8 cellular contexts compared by ENCODE assay signal in genomic region chr17:51046527-51047384, GRCh38.
DNase-seq lines count a peak whose midpoint lies in the region; ATAC-seq and TF ChIP-seq lines count a peak whose summit lies in the region.

No MANE protein-coding gene starts in this region.

- WGBS in tibial nerve, 2 donors = 18 to 25% methylated on average over 12 of the region's 12 CpGs

- CTCF ChIA-PET in T-cell (lab: Charles Lee) = interaction anchor here (0.6 to 3.5 kb wide), 4 partner anchors 9 to 412 kb away, joined by 3 to 9 read pairs (median 3); partner anchors contain the start of gene ABCC3 (in 1 of the 2)
- CTCF ChIA-PET in activated CD4-positive, alpha-beta T cell treated with anti-CD3 and anti-CD28 coated beads, Interleukin-2, amount 10 ng/mL, durations not matched to agents 7 days and 5 days (lab: Charles Lee) = interaction anchor here (0.8 to 1.1 kb wide), 4 partner anchors 11 to 19 kb away, joined by 3 to 4 read pairs (median 3); no protein-coding TSS in a partner anchor

- H3K9me3 ChIP-seq in tibial nerve = no peaks in the 10 kb centered on the region

- H3K4me3 Mint-ChIP-seq in T-cell (no peak overlapping the region), chondrocyte (ENCODE audit: unreplicated experiment) (no peak overlapping the region)
- no peak overlapping the region for H3K4me3 Mint-ChIP-seq in activated CD4-positive, alpha-beta T cell treated with anti-CD3 and anti-CD28 coated beads, Interleukin-2, amount 10 ng/mL, durations not matched to agents 7 days and 5 days

- H3K36me3 ChIP-seq in tibial nerve = no peaks in the 10 kb centered on the region

- ATAC-seq in left lobe of liver = peak; percentile 31
- no peak for ATAC-seq in T-cell (replicated peaks in 1 of 4)

- peaks cover 0 to 74% (median 14%) of the 10 kb centered on the region in 4 donors for H3K4me1 ChIP-seq in tibial nerve

- peak; percentile 44 to 95 for TF ChIP-seq EP300 in tibial nerve (IDR thresholded peaks at IDR 0.05)

- H3K4me1 Mint-ChIP-seq in T-cell (peaks cover 0 to 14% (median 9%) of the 10 kb centered on the region in 3 donors), chondrocyte (ENCODE audit: low read depth) (peaks cover 7% of the 10 kb centered on the region)
- H3K4me1 Mint-ChIP-seq in activated CD4-positive, alpha-beta T cell treated with anti-CD3 and anti-CD28 coated beads, Interleukin-2, amount 10 ng/mL, durations not matched to agents 7 days and 5 days = no peaks in the 10 kb centered on the region

- TF ChIP-seq CTCF in tibial nerve (IDR thresholded peaks at IDR 0.05) = peak in 1 of 5 experiments; percentile 22
- no peak for TF ChIP-seq CTCF in chondrocyte (IDR thresholded peaks at IDR 0.05)

- H3K4me3 ChIP-seq in tibial nerve = peak overlapping the region; percentile 23 to 51 (median 31)

- no peaks in the 10 kb centered on the region for H3K27me3 ChIP-seq in tibial nerve

- POLR2A ChIA-PET in T-cell (lab: Charles Lee) = interaction anchor here (0.6 to 1.1 kb wide), 5 partner anchors 13 to 108 kb away, joined by 3 to 6 read pairs (median 3); no protein-coding TSS in a partner anchor
- POLR2A ChIA-PET in activated CD4-positive, alpha-beta T cell treated with anti-CD3 and anti-CD28 coated beads, Interleukin-2, amount 10 ng/mL, durations not matched to agents 7 days and 5 days (lab: Charles Lee) = no interaction called here

- H3K36me3 Mint-ChIP-seq in T-cell = peaks cover 20% of the 10 kb centered on the region
- no peaks in the 10 kb centered on the region for H3K36me3 Mint-ChIP-seq in chondrocyte (ENCODE audit: low read depth)
- peaks cover 2% of the 10 kb centered on the region for H3K36me3 Mint-ChIP-seq in activated CD4-positive, alpha-beta T cell treated with anti-CD3 and anti-CD28 coated beads, Interleukin-2, amount 10 ng/mL, durations not matched to agents 7 days and 5 days (ENCODE audit: low read depth)

- H3K27ac Mint-ChIP-seq in T-cell (no peak overlapping the region), chondrocyte (ENCODE audit: unreplicated experiment) (no peak overlapping the region)
- no peak overlapping the region for H3K27ac Mint-ChIP-seq in activated CD4-positive, alpha-beta T cell treated with anti-CD3 and anti-CD28 coated beads, Interleukin-2, amount 10 ng/mL, durations not matched to agents 7 days and 5 days

- peak; percentile 32 to 88 for TF ChIP-seq POLR2A in tibial nerve (IDR thresholded peaks at IDR 0.05)

- H3K27me3 Mint-ChIP-seq in T-cell (no peaks in the 10 kb centered on the region), chondrocyte (ENCODE audit: low read depth) (no peaks in the 10 kb centered on the region)
- no peaks in the 10 kb centered on the region for H3K27me3 Mint-ChIP-seq in activated CD4-positive, alpha-beta T cell treated with anti-CD3 and anti-CD28 coated beads, Interleukin-2, amount 10 ng/mL, durations not matched to agents 7 days and 5 days

- peak; percentile 3 for DNase-seq in Daoy (ENCODE audit: low read depth)
- peak; percentile 33 for DNase-seq in NCI-H226
- peak; percentile 63 for DNase-seq in dermis blood vessel endothelial cell
- no peak for DNase-seq in left lobe of liver (ENCODE audit: low spot score)
- peak; percentile 63 to 70 for DNase-seq in tibial nerve (ENCODE audit: low spot score in 2 of 2)
- DNase-seq in T-cell = no peak
- DNase-seq in chondrocyte (ENCODE audit: low spot score) = no peak
- no peak for DNase-seq in activated CD4-positive, alpha-beta T cell treated with anti-CD3 and anti-CD28 coated beads, Interleukin-2, amount 10 ng/mL, durations not matched to agents 7 days and 5 days

- peak overlapping the region; percentile 55 to 86 (median 74) for H3K27ac ChIP-seq in tibial nerve

- H3K9me3 Mint-ChIP-seq in T-cell = no peaks in the 10 kb centered on the region
- H3K9me3 Mint-ChIP-seq in chondrocyte (ENCODE audit: low read depth) = no peaks in the 10 kb centered on the region
- no peaks in the 10 kb centered on the region for H3K9me3 Mint-ChIP-seq in activated CD4-positive, alpha-beta T cell treated with anti-CD3 and anti-CD28 coated beads, Interleukin-2, amount 10 ng/mL, durations not matched to agents 7 days and 5 days

Comparison
In these comparisons a context has a peak if more than half of its experiments do, and no peak if none do; other contexts are left out.
1. DNase-seq: peak in Daoy (single experiment), NCI-H226 (single experiment), dermis blood vessel endothelial cell (single experiment) and tibial nerve (2 of 2); none in left lobe of liver (single experiment), T-cell (0 of 34), chondrocyte (single experiment) and activated CD4-positive, alpha-beta T cell treated with anti-CD3 and anti-CD28 coated beads, Interleukin-2, amount 10 ng/mL, durations not matched to agents 7 days and 5 days (single experiment).